In the genomic region with DNA sequence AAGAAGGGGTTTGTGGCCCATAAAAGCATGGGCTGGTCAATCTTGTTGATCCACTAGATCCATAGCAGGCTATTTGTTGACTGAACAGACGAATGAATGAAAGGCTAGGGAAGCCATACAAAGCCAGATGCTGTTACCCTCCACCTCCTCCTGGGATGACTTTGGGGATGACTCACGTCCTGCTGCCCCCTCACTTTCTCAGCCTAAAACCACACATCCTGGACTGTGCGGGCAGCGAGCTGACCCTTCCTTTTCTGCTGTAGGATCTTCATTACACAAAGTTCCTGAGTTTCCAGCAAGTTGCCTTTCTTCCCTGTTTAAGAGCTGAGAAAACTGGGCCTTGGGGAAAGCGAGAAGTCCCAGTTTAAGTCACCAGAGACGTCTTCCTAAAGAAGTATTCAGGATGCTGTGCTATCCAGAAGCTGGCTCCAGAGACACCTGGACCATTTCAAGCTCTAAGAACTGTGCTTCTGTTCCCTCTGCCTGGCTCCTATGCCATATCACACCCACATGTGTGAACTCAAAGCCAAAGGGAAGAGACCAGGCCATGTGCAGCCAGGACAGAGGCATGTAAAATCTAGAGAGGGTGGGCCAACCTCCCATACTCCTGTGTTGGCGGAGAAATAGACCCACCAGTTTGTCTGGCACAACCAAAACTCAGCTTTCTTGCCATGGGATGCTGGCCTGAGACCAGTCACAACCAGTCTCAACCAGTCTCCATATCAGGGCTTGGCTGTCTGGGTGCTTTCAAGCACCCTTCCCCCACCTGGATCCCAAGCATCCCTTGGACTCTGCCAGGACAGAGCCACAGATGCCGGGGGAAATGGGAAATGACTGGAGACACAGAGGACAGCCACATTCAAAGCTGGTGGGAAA, we compare ENCODE assay signal across 1 cellular context.
A peak's percentile ranks its signal among the peaks of the same experiment; 100 is the strongest.
TF ChIP-seq lines count a peak whose summit lies in the region.

No MANE protein-coding gene starts in this region.

TF ChIP-seq in K562, 482 proteins besides CTCF, POLR2A, EP300 and RAD21 (continued from another document and continues in another):
- no peak for TF ChIP-seq FOXO4 (CRISPR knock-in tag; IDR thresholded peaks at IDR 0.05)
- TF ChIP-seq SFPQ (IDR thresholded peaks at IDR 0.05; ENCODE audit: low read depth, low read length), result no peak
- TF ChIP-seq ZBTB26 (CRISPR knock-in tag; IDR thresholded peaks at IDR 0.05), result no peak
- no peak for TF ChIP-seq CBX1 (IDR thresholded peaks at IDR 0.05; ENCODE audit: low read depth)
- TF ChIP-seq BRF1 (IDR thresholded peaks at IDR 0.05; ENCODE audit: borderline replicate concordance, extremely low read depth, insufficient read length), result no peak
- TF ChIP-seq TCF7 (IDR thresholded peaks at IDR 0.05; ENCODE audit: borderline replicate concordance), result no peak
- peak; percentile 23; the same call in 1 of the 2 replicates for TF ChIP-seq ZBTB7A (IDR thresholded peaks at IDR 0.05; ENCODE audit: borderline replicate concordance, control insufficient read depth, low read depth, low read length)
- TF ChIP-seq, protein P1, sequence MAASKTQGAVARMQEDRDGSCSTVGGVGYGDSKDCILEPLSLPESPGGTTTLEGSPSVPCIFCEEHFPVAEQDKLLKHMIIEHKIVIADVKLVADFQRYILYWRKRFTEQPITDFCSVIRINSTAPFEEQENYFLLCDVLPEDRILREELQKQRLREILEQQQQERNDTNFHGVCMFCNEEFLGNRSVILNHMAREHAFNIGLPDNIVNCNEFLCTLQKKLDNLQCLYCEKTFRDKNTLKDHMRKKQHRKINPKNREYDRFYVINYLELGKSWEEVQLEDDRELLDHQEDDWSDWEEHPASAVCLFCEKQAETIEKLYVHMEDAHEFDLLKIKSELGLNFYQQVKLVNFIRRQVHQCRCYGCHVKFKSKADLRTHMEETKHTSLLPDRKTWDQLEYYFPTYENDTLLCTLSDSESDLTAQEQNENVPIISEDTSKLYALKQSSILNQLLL (CRISPR knock-in tag; IDR thresholded peaks at IDR 0.05; ENCODE audit: borderline replicate concordance), result no peak
- TF ChIP-seq HNRNPUL1 (IDR thresholded peaks at IDR 0.05; ENCODE audit: low read length), result no peak
- no peak for TF ChIP-seq XRCC5 (IDR thresholded peaks at IDR 0.05; ENCODE audit: low read depth, low read length)
- TF ChIP-seq ZNF766 (CRISPR knock-in tag; conservative IDR thresholded peaks at IDR 0.05), result no peak
- TF ChIP-seq KLF1 (tag; IDR thresholded peaks at IDR 0.05), result no peak
- TF ChIP-seq JUND (IDR thresholded peaks at IDR 0.05; ENCODE audit: borderline replicate concordance, low read depth, low read length), result peak; percentile 96
- peak; percentile 85; the same call in 2 of the 3 replicates for TF ChIP-seq JUND (tag; IDR thresholded peaks at IDR 0.05; ENCODE audit: borderline replicate concordance, low read depth, low read length)
- TF ChIP-seq ZNF444 (CRISPR knock-in tag; IDR thresholded peaks at IDR 0.05), result no peak
- TF ChIP-seq, protein P2, sequence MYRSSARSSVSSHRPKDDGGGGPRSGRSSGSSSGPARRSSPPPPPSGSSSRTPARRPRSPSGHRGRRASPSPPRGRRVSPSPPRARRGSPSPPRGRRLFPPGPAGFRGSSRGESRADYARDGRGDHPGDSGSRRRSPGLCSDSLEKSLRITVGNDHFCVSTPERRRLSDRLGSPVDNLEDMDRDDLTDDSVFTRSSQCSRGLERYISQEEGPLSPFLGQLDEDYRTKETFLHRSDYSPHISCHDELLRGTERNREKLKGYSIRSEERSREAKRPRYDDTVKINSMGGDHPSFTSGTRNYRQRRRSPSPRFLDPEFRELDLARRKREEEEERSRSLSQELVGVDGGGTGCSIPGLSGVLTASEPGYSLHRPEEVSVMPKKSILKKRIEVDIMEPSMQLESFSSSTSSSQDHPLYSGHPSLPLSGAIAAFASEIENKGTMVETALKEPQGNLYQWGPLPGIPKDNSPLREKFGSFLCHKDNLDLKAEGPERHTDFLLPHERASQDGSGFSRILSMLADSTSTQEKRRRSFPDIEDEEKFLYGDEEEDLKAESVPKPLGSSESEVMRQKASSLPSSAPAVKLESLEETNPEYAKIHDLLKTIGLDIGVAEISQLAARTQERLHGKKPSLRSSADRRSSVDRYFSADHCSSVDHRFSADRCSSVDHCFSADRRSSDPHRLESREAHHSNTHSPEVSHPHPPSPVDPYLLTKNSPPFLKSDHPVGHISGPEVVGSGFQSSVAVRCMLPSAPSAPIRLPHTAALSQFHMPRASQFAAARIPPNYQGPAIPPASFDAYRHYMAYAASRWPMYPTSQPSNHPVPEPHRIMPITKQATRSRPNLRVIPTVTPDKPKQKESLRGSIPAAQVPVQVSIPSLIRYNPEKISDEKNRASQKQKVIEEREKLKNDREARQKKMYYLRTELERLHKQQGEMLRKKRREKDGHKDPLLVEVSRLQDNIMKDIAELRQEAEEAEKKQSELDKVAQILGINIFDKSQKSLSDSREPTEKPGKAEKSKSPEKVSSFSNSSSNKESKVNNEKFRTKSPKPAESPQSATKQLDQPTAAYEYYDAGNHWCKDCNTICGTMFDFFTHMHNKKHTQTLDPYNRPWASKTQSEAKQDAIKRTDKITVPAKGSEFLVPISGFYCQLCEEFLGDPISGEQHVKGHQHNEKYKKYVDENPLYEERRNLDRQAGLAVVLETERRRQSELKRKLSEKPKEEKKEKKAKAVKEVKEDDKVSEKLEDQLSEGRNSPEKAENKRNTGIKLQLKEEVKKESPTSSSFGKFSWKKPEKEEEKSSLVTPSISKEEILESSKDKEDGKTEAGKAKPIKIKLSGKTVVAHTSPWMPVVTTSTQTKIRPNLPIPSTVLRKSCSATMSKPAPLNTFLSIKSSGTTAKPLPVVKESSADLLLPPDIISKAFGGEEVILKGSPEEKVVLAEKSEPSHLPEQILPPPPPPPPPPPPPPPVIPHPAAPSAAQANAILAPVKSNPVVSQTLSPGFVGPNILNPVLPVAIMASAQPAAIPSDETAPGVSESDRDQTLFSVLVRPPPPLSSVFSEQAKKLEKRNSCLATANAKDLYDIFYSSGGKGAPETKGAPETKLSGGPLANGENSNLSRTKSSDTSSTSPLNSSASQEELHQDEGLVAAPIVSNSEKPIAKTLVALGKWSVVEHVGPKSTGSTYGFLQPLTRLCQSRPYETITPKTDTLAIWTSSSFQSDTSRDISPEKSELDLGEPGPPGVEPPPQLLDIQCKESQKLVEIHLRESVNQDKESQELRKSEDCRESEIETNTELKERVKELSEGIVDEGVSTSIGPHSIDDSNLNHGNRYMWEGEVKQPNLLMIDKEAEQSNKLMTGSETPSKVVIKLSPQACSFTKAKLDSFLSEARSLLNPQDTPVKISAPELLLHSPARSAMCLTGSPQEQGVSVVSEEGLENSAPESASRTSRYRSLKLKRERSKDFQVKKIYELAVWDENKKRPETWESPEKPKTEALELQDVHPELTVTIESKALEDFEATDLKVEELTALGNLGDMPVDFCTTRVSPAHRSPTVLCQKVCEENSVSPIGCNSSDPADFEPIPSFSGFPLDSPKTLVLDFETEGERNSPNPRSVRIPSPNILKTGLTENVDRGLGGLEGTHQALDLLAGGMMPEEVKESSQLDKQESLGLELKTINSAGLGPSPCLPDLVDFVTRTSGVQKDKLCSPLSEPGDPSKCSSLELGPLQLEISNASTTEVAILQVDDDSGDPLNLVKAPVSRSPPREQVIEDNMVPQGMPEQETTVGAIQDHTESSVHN (IDR thresholded peaks at IDR 0.05; ENCODE audit: borderline replicate concordance in 1 of 2, low read depth in 1 of 2), result no peak
- TF ChIP-seq ZNF785 (CRISPR knock-in tag; IDR thresholded peaks at IDR 0.05), result no peak
- no peak for TF ChIP-seq USF2 (CRISPR knock-in tag; IDR thresholded peaks at IDR 0.05)
- TF ChIP-seq, protein P3, sequence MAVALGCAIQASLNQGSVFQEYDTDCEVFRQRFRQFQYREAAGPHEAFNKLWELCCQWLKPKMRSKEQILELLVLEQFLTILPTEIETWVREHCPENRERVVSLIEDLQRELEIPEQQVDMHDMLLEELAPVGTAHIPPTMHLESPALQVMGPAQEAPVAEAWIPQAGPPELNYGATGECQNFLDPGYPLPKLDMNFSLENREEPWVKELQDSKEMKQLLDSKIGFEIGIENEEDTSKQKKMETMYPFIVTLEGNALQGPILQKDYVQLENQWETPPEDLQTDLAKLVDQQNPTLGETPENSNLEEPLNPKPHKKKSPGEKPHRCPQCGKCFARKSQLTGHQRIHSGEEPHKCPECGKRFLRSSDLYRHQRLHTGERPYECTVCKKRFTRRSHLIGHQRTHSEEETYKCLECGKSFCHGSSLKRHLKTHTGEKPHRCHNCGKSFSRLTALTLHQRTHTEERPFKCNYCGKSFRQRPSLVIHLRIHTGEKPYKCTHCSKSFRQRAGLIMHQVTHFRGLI (CRISPR knock-in tag; IDR thresholded peaks at IDR 0.05), result no peak
- TF ChIP-seq RBM39 (optimal IDR thresholded peaks at IDR 0.05; ENCODE audit: low read depth, low read length), result no peak
- peak; percentile 53 for TF ChIP-seq NEUROD1 (IDR thresholded peaks at IDR 0.05; ENCODE audit: borderline replicate concordance, low read depth, low read length, partially characterized antibody)
- TF ChIP-seq FOS (IDR thresholded peaks at IDR 0.05; ENCODE audit: extremely low read depth, insufficient read length), result peak; percentile 44
- TF ChIP-seq ZNF212 (CRISPR knock-in tag; IDR thresholded peaks at IDR 0.05), result 0 out of 2 replicates have a peak, but pooled peaks have one; percentile 33
- no peak for TF ChIP-seq NCOR1 (IDR thresholded peaks at IDR 0.05)
- TF ChIP-seq, protein P4, sequence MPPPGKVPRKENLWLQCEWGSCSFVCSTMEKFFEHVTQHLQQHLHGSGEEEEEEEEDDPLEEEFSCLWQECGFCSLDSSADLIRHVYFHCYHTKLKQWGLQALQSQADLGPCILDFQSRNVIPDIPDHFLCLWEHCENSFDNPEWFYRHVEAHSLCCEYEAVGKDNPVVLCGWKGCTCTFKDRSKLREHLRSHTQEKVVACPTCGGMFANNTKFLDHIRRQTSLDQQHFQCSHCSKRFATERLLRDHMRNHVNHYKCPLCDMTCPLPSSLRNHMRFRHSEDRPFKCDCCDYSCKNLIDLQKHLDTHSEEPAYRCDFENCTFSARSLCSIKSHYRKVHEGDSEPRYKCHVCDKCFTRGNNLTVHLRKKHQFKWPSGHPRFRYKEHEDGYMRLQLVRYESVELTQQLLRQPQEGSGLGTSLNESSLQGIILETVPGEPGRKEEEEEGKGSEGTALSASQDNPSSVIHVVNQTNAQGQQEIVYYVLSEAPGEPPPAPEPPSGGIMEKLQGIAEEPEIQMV (tag; conservative IDR thresholded peaks at IDR 0.05; ENCODE audit: low read depth), result no peak
- TF ChIP-seq, protein P5, sequence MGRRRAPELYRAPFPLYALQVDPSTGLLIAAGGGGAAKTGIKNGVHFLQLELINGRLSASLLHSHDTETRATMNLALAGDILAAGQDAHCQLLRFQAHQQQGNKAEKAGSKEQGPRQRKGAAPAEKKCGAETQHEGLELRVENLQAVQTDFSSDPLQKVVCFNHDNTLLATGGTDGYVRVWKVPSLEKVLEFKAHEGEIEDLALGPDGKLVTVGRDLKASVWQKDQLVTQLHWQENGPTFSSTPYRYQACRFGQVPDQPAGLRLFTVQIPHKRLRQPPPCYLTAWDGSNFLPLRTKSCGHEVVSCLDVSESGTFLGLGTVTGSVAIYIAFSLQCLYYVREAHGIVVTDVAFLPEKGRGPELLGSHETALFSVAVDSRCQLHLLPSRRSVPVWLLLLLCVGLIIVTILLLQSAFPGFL (CRISPR knock-in tag; IDR thresholded peaks at IDR 0.05), result no peak
- TF ChIP-seq SMARCB1 (IDR thresholded peaks at IDR 0.05; ENCODE audit: insufficient read length, low read depth), result no peak
- no peak for TF ChIP-seq ZNF316 (IDR thresholded peaks at IDR 0.05)
- TF ChIP-seq ZEB2 (IDR thresholded peaks at IDR 0.05), result no peak
- TF ChIP-seq CBX8 (IDR thresholded peaks at IDR 0.05; ENCODE audit: borderline replicate concordance, extremely low read depth, low read depth, low read length, poor library complexity, severe bottlenecking), result no peak
- peak; percentile 66; the same call in 1 of the 2 replicates for TF ChIP-seq GTF2E2 (tag; IDR thresholded peaks at IDR 0.05)
